In genomic region chr3:141368062-141368924, GRCh38 we compare ENCODE assay signal across 8 cellular contexts. TPM values are rescaled to one million over a fixed set of nuclear protein-coding genes. Genes with fewer than 3 reads are reported as not detected.
A peak's percentile ranks its signal among the peaks of the same experiment; 100 is the strongest.
DNase-seq lines count a peak whose midpoint lies in the region; ATAC-seq lines count a peak whose summit lies in the region.

Gene ZBTB38, plus strand, starts transcription at chr3:141368504. Its CDS starts 73,885 bp downstream, at chr3:141442389.

- peaks cover 9% of the 10 kb centered on the region for H3K4me1 Mint-ChIP-seq in T-helper 2 cell treated with Interferon-gamma antibody and Interleukin-4, amounts not matched to agents 5 μg/mL and 100 μg/mL, for 36 hours (ENCODE audit: low read depth)
- peaks cover 65% of the 10 kb centered on the region for H3K4me1 Mint-ChIP-seq in stimulated activated memory B cell treated with anti-CD40 and anti-IgM and Interleukin-4, amounts not matched to agents 10 μg/mL and 1 μg/mL and 100 μg/mL, for 72 hours

- intact Hi-C loops in T-helper 2 cell treated with Interferon-gamma antibody and Interleukin-4, amounts not matched to agents 100 ng/mL and 5 ng/mL, for 36 hours (cut with micrococcal nuclease), result loop anchor here (5.0 kb wide), 1 partner anchor 34 kb away; no protein-coding TSS in a partner anchor

- DNase-seq in T-helper 2 cell treated with Interferon-gamma antibody and Interleukin-4, amounts not matched to agents 5 μg/mL and 100 μg/mL, for 36 hours (ENCODE audit: low spot score), result no peak
- DNase-seq in RKO (ENCODE audit: low spot score), result peak; percentile 93
- DNase-seq in dermis blood vessel endothelial cell, result peak; percentile 93
- peak; percentile 73 for DNase-seq in left lobe of liver (ENCODE audit: low spot score)
- DNase-seq in cerebellar nuclear complex (lab: John Stamatoyannopoulos, UW), result no peak

- no peaks in the 10 kb centered on the region for H3K27me3 Mint-ChIP-seq in T-helper 2 cell treated with Interferon-gamma antibody and Interleukin-4, amounts not matched to agents 5 μg/mL and 100 μg/mL, for 36 hours (ENCODE audit: low read depth)
- no peaks in the 10 kb centered on the region for H3K27me3 Mint-ChIP-seq in stimulated activated memory B cell treated with anti-CD40 and anti-IgM and Interleukin-4, amounts not matched to agents 10 μg/mL and 1 μg/mL and 100 μg/mL, for 72 hours

- H3K27ac Mint-ChIP-seq in T-helper 2 cell treated with Interferon-gamma antibody and Interleukin-4, amounts not matched to agents 5 μg/mL and 100 μg/mL, for 36 hours, result no peak within 1 kb of the TSS
- H3K27ac Mint-ChIP-seq in stimulated activated memory B cell treated with anti-CD40 and anti-IgM and Interleukin-4, amounts not matched to agents 10 μg/mL and 1 μg/mL and 100 μg/mL, for 72 hours, result peak within 1 kb of the TSS; percentile 90

- ATAC-seq in left lobe of liver, result peak; percentile 77
- no peak for ATAC-seq in stimulated activated memory B cell treated with anti-CD40 and anti-IgM and Interleukin-4, amounts not matched to agents 10 μg/mL and 1 μg/mL and 100 μg/mL, for 72 hours
- no peak for ATAC-seq in HG02642 (IDR thresholded peaks at IDR 0.05; ENCODE audit: poor library complexity, unreplicated experiment)

- peaks cover 4% of the 10 kb centered on the region for H3K9me3 Mint-ChIP-seq in T-helper 2 cell treated with Interferon-gamma antibody and Interleukin-4, amounts not matched to agents 5 μg/mL and 100 μg/mL, for 36 hours
- no peaks in the 10 kb centered on the region for H3K9me3 Mint-ChIP-seq in stimulated activated memory B cell treated with anti-CD40 and anti-IgM and Interleukin-4, amounts not matched to agents 10 μg/mL and 1 μg/mL and 100 μg/mL, for 72 hours

- H3K4me3 Mint-ChIP-seq in T-helper 2 cell treated with Interferon-gamma antibody and Interleukin-4, amounts not matched to agents 5 μg/mL and 100 μg/mL, for 36 hours, result no peak within 1 kb of the TSS
- peak within 1 kb of the TSS; percentile 76 for H3K4me3 Mint-ChIP-seq in stimulated activated memory B cell treated with anti-CD40 and anti-IgM and Interleukin-4, amounts not matched to agents 10 μg/mL and 1 μg/mL and 100 μg/mL, for 72 hours

- H3K36me3 Mint-ChIP-seq in T-helper 2 cell treated with Interferon-gamma antibody and Interleukin-4, amounts not matched to agents 5 μg/mL and 100 μg/mL, for 36 hours (ENCODE audit: low read depth), result no peaks in the 10 kb centered on the region
- H3K36me3 Mint-ChIP-seq in stimulated activated memory B cell treated with anti-CD40 and anti-IgM and Interleukin-4, amounts not matched to agents 10 μg/mL and 1 μg/mL and 100 μg/mL, for 72 hours, result no peaks in the 10 kb centered on the region

RNA-seq across cellular contexts. Expression of gene ZBTB38, which starts in this region (rescaled TPM):
- 15.9 and 19.7 TPM in 2 replicates for total RNA-seq in T-helper 2 cell treated with Interferon-gamma antibody and Interleukin-4, amounts not matched to agents 100 ng/mL and 5 ng/mL, for 36 hours
- total RNA-seq in dermis blood vessel endothelial cell (92.4 and 113 TPM in 2 replicates), left lobe of liver (26.6 TPM)

Comparison
In these comparisons a context has a peak if more than half of its experiments do, and no peak if none do; other contexts are left out.
1. DNase-seq: peak in RKO (single experiment), dermis blood vessel endothelial cell (single experiment) and left lobe of liver (single experiment); none in T-helper 2 cell treated with Interferon-gamma antibody and Interleukin-4, amounts not matched to agents 5 μg/mL and 100 μg/mL, for 36 hours (single experiment) and cerebellar nuclear complex (0 of 2).